Comparison of ENCODE assay signal across 8 cellular contexts in genomic region chrX:65601530-65602281, GRCh38.
DNase-seq lines count a peak whose midpoint lies in the region; ATAC-seq and TF ChIP-seq lines count a peak whose summit lies in the region.

No MANE protein-coding gene starts in this region.

- peaks cover 21 to 32% (median 26%) of the 10 kb centered on the region in 4 donors for H3K4me1 ChIP-seq in esophagus muscularis mucosa
- peaks cover 57 to 69% of the 10 kb centered on the region in 2 experiments for H3K4me1 ChIP-seq in neutrophil (ENCODE audit: control insufficient read depth in 1 of 2, insufficient read depth in 1 of 2, low read depth in 1 of 2, low read length in 1 of 2)

- H3K4me3 ChIP-seq in esophagus muscularis mucosa (no peak overlapping the region), neutrophil (ENCODE audit: low read depth in 1 of 2, low read length in 1 of 2) (peak overlapping the region; percentile 10 to 15)

- TF ChIP-seq POLR2A in esophagus muscularis mucosa (IDR thresholded peaks at IDR 0.05; ENCODE audit: low read depth) = no peak

- H3K36me3 ChIP-seq in esophagus muscularis mucosa = no peaks in the 10 kb centered on the region
- H3K36me3 ChIP-seq in neutrophil = no peaks in the 10 kb centered on the region

- H3K9me3 ChIP-seq in esophagus muscularis mucosa = no peaks in the 10 kb centered on the region
- H3K9me3 ChIP-seq in neutrophil = no peaks in the 10 kb centered on the region

- H3K27ac ChIP-seq in esophagus muscularis mucosa (replicated peaks in 1 of 4) (peak overlapping the region; percentile 67 to 74 (median 72)), neutrophil (peak overlapping the region; percentile 87)

- WGBS in esophagus muscularis mucosa = 52% methylated on average over 3 of the region's 3 CpGs

- H3K27me3 ChIP-seq in esophagus muscularis mucosa (no peaks in the 10 kb centered on the region), neutrophil (no peaks in the 10 kb centered on the region)

- DNase-seq in NCI-H1092 (lab: John Stamatoyannopoulos, UW) = peak; percentile 47
- DNase-seq in activated CD8-positive, alpha-beta memory T cell treated with anti-CD3 and anti-CD28 coated beads, Interleukin-2, amount 50 U/mL, for 24 hours (ENCODE audit: extremely low read depth) = peak; percentile 6
- no peak for DNase-seq in esophagus muscularis mucosa (ENCODE audit: extremely low spot score)
- DNase-seq in putamen (ENCODE audit: low spot score) = no peak

- TF ChIP-seq EP300 in esophagus muscularis mucosa (IDR thresholded peaks at IDR 0.05) = no peak

- intact Hi-C loops in esophagus muscularis mucosa (cut with DNase I) = no loop called here

- ATAC-seq in GM19467 (IDR thresholded peaks at IDR 0.05; ENCODE audit: unreplicated experiment) (peak; percentile 46), GM19023 (IDR thresholded peaks at IDR 0.05; ENCODE audit: unreplicated experiment) (no peak), HG03135 (IDR thresholded peaks at IDR 0.05; ENCODE audit: unreplicated experiment) (no peak)

- TF ChIP-seq CTCF in esophagus muscularis mucosa (IDR thresholded peaks at IDR 0.05) = peak in 1 of 3 experiments; percentile 9
- no peak for TF ChIP-seq CTCF in neutrophil (IDR thresholded peaks at IDR 0.05)

Comparison
In these comparisons a context has a peak if more than half of its experiments do, and no peak if none do; other contexts are left out.
1. DNase-seq: peak in NCI-H1092 (single experiment) and activated CD8-positive, alpha-beta memory T cell treated with anti-CD3 and anti-CD28 coated beads, Interleukin-2, amount 50 U/mL, for 24 hours (single experiment); none in esophagus muscularis mucosa (single experiment) and putamen (single experiment).
2. H3K4me3 ChIP-seq: peak in neutrophil (2 of 2); none in esophagus muscularis mucosa (0 of 4).